In genomic region chr17:19533036-19533717, GRCh38 we compare ENCODE assay signal across 8 cellular contexts. TPM values are rescaled to one million over a fixed set of nuclear protein-coding genes. Genes with fewer than 3 reads are reported as not detected.
DNase-seq lines count a peak whose midpoint lies in the region; ATAC-seq and TF ChIP-seq lines count a peak whose summit lies in the region.

No MANE protein-coding gene starts in this region.

- intact Hi-C loops in spleen (cut with DNase I; ENCODE audit: low total_unique reads) = no loop called here

- TF ChIP-seq POLR2A in spleen (IDR thresholded peaks at IDR 0.05) = no peak

- H3K4me3 ChIP-seq in HAP-1 = peak overlapping the region; percentile 62
- H3K4me3 ChIP-seq in adipocyte (ENCODE audit: low read length) = peak overlapping the region; percentile 77
- H3K4me3 ChIP-seq in kidney epithelial cell (ENCODE audit: low read depth, low read length) = peak overlapping the region; percentile 35
- H3K4me3 ChIP-seq in spleen = peak overlapping the region; percentile 52 to 81 (median 62)

- 22 to 34% (median 30%) methylated on average over 27 to 30 of the region's 30 CpGs for WGBS in spleen, 5 donors

- ATAC-seq in HG03045 (IDR thresholded peaks at IDR 0.05; ENCODE audit: unreplicated experiment) (no peak), GM19324 (IDR thresholded peaks at IDR 0.05; ENCODE audit: low FRiP score, unreplicated experiment) (no peak)

- no peak for TF ChIP-seq CTCF in kidney epithelial cell (IDR thresholded peaks at IDR 0.05; ENCODE audit: insufficient read depth, low read length, poor library complexity, severe bottlenecking)
- TF ChIP-seq CTCF in spleen (IDR thresholded peaks at IDR 0.05 in 8 of 11, conservative IDR thresholded peaks at IDR 0.05 in 3 of 11) = no peak

- H3K4me1 ChIP-seq in HAP-1 = peaks cover 10% of the 10 kb centered on the region
- peaks cover 5% of the 10 kb centered on the region for H3K4me1 ChIP-seq in adipocyte (ENCODE audit: control insufficient read depth, insufficient read depth, low read length)
- peaks cover 8 to 30% (median 21%) of the 10 kb centered on the region in 6 donors for H3K4me1 ChIP-seq in spleen

- in situ Hi-C loops in HAP-1 (cut with MboI; ENCODE audit: low sequenced_read_pairs) = no loop called here

- H3K9me3 ChIP-seq in HAP-1 = no peaks in the 10 kb centered on the region
- H3K9me3 ChIP-seq in adipocyte (ENCODE audit: control insufficient read depth, low read length) = no peaks in the 10 kb centered on the region
- no peaks in the 10 kb centered on the region for H3K9me3 ChIP-seq in spleen

- no peaks in the 10 kb centered on the region for H3K27me3 ChIP-seq in HAP-1 (ENCODE audit: low read depth)
- H3K27me3 ChIP-seq in adipocyte (replicated peaks; ENCODE audit: control insufficient read depth, insufficient read depth, low read length) = peaks cover 14% of the 10 kb centered on the region
- peaks cover 38% of the 10 kb centered on the region for H3K27me3 ChIP-seq in kidney epithelial cell (ENCODE audit: control insufficient read depth, insufficient read depth, low read length)
- peaks cover 0 to 44% (median 21%) of the 10 kb centered on the region in 7 donors for H3K27me3 ChIP-seq in spleen (replicated peaks in 1 of 7)

- H3K36me3 ChIP-seq in HAP-1 (replicated peaks) = no peaks in the 10 kb centered on the region
- no peaks in the 10 kb centered on the region for H3K36me3 ChIP-seq in adipocyte (ENCODE audit: control insufficient read depth, insufficient read depth, low read length, severe bottlenecking)
- no peaks in the 10 kb centered on the region for H3K36me3 ChIP-seq in kidney epithelial cell (ENCODE audit: control insufficient read depth, insufficient read depth, low read length)
- H3K36me3 ChIP-seq in spleen = no peaks in the 10 kb centered on the region

- DNase-seq in HAP-1 (ENCODE audit: low spot score in 2 of 2) (no peak), adipocyte (ENCODE audit: low read depth) (no peak), kidney epithelial cell (ENCODE audit: low read depth) (no peak), spleen (no peak), NCI-H1930 (lab: John Stamatoyannopoulos, UW) (no peak)
- DNase-seq in stimulated activated CD4-positive, alpha-beta T cell treated with anti-CD3 and anti-CD28 coated beads, Interleukin-2, amount 100 ng/mL, for 24 hours = no peak

- H3K27ac ChIP-seq in spleen = peak overlapping the region in 1 of 8 donors; percentile 51

- H3K9ac ChIP-seq in adipocyte (ENCODE audit: low read length) = no peak overlapping the region

RNA-seq across cellular contexts. Expression of gene SLC47A1, which starts 0.5 kb away (rescaled TPM):
- total RNA-seq in kidney epithelial cell = 1.0 and 3.9 TPM in 2 replicates
- 10 to 100 TPM in 2 of 7 donors, 1 to 10 TPM in 5; 3.6 to 23.0 (median 6.0) TPM for total RNA-seq in spleen
- polyA plus RNA-seq in spleen = 1 to 10 TPM; 1.2 to 2.4 (median 1.2) TPM
